Comparison of ENCODE assay signal across 8 cellular contexts in genomic region chr1:3796215-3797193, GRCh38. TPM values are rescaled to one million over a fixed set of nuclear protein-coding genes. Genes with fewer than 3 reads are reported as not detected.
DNase-seq lines count a peak whose midpoint lies in the region; ATAC-seq, FAIRE-seq and TF ChIP-seq lines count a peak whose summit lies in the region.

Gene LRRC47 (minus strand): TSS chr1:3796498. CDS start chr1:3796476, 22 bp downstream.

- H3K27me3 ChIP-seq in pancreas (no peaks in the 10 kb centered on the region), thyroid gland (no peaks in the 10 kb centered on the region)

- no peaks in the 10 kb centered on the region for H3K36me3 ChIP-seq in pancreas
- no peaks in the 10 kb centered on the region for H3K36me3 ChIP-seq in thyroid gland

- DNase-seq in GM10266 (ENCODE audit: extremely low spot score), result peak; percentile 98
- DNase-seq in NCI-H1048 (lab: John Stamatoyannopoulos, UW), result peak; percentile 50
- DNase-seq in SW480 (ENCODE audit: low spot score), result peak; percentile 89
- DNase-seq in activated naive CD8-positive, alpha-beta T cell treated with anti-CD3 and anti-CD28 coated beads, Interleukin-2, amount 50 U/mL, for 16 hours (ENCODE audit: low read depth, low spot score), result peak; percentile 90
- DNase-seq in Right ventricle myocardium inferior (ENCODE audit: missing footprints), result peak; percentile 99
- peak; percentile 91 to 98 (median 94) for DNase-seq in pancreas
- DNase-seq in thyroid gland, result peak; percentile 94 to 95

- H3K27ac ChIP-seq in pancreas (peak within 1 kb of the TSS in 1 of 4 donors; percentile 25), thyroid gland (peak within 1 kb of the TSS in 2 of 3 donors; percentile 25 to 41)

- TF ChIP-seq CTCF in GM10266 (IDR thresholded peaks at IDR 0.05; ENCODE audit: control insufficient read depth, insufficient read depth, low read depth, missing control alignments), result no peak
- no peak for TF ChIP-seq CTCF in pancreas (IDR thresholded peaks at IDR 0.05)
- TF ChIP-seq CTCF in thyroid gland (IDR thresholded peaks at IDR 0.05), result no peak

- FAIRE-seq in pancreas (lab: Jason Lieb, UNC), result no peak

- intact Hi-C loops in Right ventricle myocardium inferior (cut with DNase I), result loop anchor here (2.0 to 10.0 kb wide), 3 partner anchors 49 to 172 kb away; partner anchors contain the start of genes C1orf174 and TPRG1L
- intact Hi-C loops in pancreas (cut with DNase I), result no loop called here
- intact Hi-C loops in thyroid gland (cut with DNase I), result loop anchor here (5.0 to 10.0 kb wide), 2 partner anchors 69 to 152 kb away; no protein-coding TSS in a partner anchor

- H3K4me3 ChIP-seq in pancreas (peak within 1 kb of the TSS; percentile 84 to 98 (median 95)), thyroid gland (replicated peaks in 1 of 3) (peak within 1 kb of the TSS; percentile 45 to 93 (median 80))

- H3K4me1 ChIP-seq in pancreas, result peaks cover 0 to 23% (median 22%) of the 10 kb centered on the region in 3 donors
- peaks cover 29 to 30% of the 10 kb centered on the region in 2 donors for H3K4me1 ChIP-seq in thyroid gland

- peak in 1 of 2 donors; percentile 76 for TF ChIP-seq POLR2A in thyroid gland (IDR thresholded peaks at IDR 0.05)

- 4% methylated on average over 44 to 63 of the region's 63 CpGs for WGBS in pancreas, 2 donors
- 7 to 8% methylated on average over 29 to 31 of the region's 63 CpGs for WGBS in thyroid gland, 2 donors

- peak; percentile 95 for ATAC-seq in HG02588 (IDR thresholded peaks at IDR 0.05; ENCODE audit: unreplicated experiment)
- peak; percentile 100 for ATAC-seq in Right ventricle myocardium inferior
- ATAC-seq in pancreas, result peak; percentile 99 to 100 (median 100)

- H3K9me3 ChIP-seq in pancreas, result no peaks in the 10 kb centered on the region
- H3K9me3 ChIP-seq in thyroid gland, result no peaks in the 10 kb centered on the region

RNA-seq across cellular contexts. Expression of gene LRRC47, which starts in this region (rescaled TPM):
- 54.5 TPM for total RNA-seq in Right ventricle myocardium inferior
- total RNA-seq in pancreas, result 10 to 100 TPM; 21.1 to 34.3 (median 27.5) TPM
- 10 to 100 TPM; 15.7 to 24.6 TPM for polyA plus RNA-seq in pancreas
- total RNA-seq in thyroid gland, result 10 to 100 TPM; 38.7 to 45.2 (median 43.7) TPM

Comparison
In these comparisons a context has a peak if more than half of its experiments do, and no peak if none do; other contexts are left out.
1. intact Hi-C loops: an anchor here in Right ventricle myocardium inferior (2.0 to 10.0 kb wide) and thyroid gland (5.0 to 10.0 kb wide); none called in pancreas.